1 cellular context compared by ENCODE assay signal in the genomic region with DNA sequence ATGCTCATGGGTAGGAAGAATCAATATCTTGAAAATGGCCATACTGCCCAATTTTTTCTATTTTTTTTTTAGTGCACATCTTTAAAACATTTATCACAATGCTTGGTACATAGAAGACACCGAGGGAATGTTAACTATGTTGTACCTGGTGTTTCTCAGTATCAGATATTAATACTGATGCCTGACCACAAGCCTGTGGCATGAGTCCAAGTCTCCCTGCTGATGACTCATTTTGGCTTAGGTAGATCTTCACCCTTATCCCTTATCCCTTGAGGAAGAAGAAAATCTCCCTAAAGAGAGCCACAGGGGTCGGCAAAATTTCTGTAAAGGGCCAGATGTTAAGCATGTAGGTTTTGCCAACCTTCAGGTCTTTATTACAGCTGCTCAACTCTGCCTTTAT.
TF ChIP-seq lines count a peak whose summit lies in the region.

No MANE protein-coding gene starts in this region.

TF ChIP-seq in SK-N-SH, 30 proteins besides CTCF, POLR2A, EP300 and RAD21 (continued from another document):
- TF ChIP-seq CHD2 (IDR thresholded peaks at IDR 0.05; ENCODE audit: low read length, partially characterized antibody) (no peak), TCF12 (IDR thresholded peaks at IDR 0.05) (peak; percentile 97), FOXM1 (IDR thresholded peaks at IDR 0.05; ENCODE audit: low read depth) (peak; percentile 31; the same call in 1 of the 2 replicates), RFX5 (IDR thresholded peaks at IDR 0.05; ENCODE audit: low read length) (no peak), TEAD4 (IDR thresholded peaks at IDR 0.05; ENCODE audit: borderline replicate concordance, insufficient read depth) (peak; percentile 91), MEF2A (IDR thresholded peaks at IDR 0.05; ENCODE audit: borderline replicate concordance, low read depth) (peak; percentile 33; the same call in 1 of the 2 replicates), RCOR1 (IDR thresholded peaks at IDR 0.05; ENCODE audit: low read length) (no peak), FOXJ3 (CRISPR knock-in tag; IDR thresholded peaks at IDR 0.05) (no peak), SIN3A (IDR thresholded peaks at IDR 0.05; ENCODE audit: borderline replicate concordance, low read depth, low read length) (no peak), SMC3 (IDR thresholded peaks at IDR 0.05; ENCODE audit: low read depth, low read length) (no peak), GATA2 (CRISPR knock-in tag; IDR thresholded peaks at IDR 0.05) (no peak), POLR2AphosphoS5 (IDR thresholded peaks at IDR 0.05; ENCODE audit: low read depth, low read length) (peak; percentile 78), GABPA (IDR thresholded peaks at IDR 0.05; ENCODE audit: low read depth) (no peak), MXI1 (IDR thresholded peaks at IDR 0.05; ENCODE audit: low read depth, low read length) (no peak), EZH2phosphoT487 (IDR thresholded peaks at IDR 0.05; ENCODE audit: borderline replicate concordance, low read depth) (no peak), TAF1 (IDR thresholded peaks at IDR 0.05; ENCODE audit: borderline replicate concordance, low read depth, low read length) (0 out of 2 replicates have a peak, but pooled peaks have one; percentile 11), ELF1 (IDR thresholded peaks at IDR 0.05) (no peak), FOSL2 (IDR thresholded peaks at IDR 0.05; ENCODE audit: borderline replicate concordance, low read depth) (peak; percentile 89), JUND (IDR thresholded peaks at IDR 0.05) (peak; percentile 87)
- TF ChIP-seq, protein P1, sequence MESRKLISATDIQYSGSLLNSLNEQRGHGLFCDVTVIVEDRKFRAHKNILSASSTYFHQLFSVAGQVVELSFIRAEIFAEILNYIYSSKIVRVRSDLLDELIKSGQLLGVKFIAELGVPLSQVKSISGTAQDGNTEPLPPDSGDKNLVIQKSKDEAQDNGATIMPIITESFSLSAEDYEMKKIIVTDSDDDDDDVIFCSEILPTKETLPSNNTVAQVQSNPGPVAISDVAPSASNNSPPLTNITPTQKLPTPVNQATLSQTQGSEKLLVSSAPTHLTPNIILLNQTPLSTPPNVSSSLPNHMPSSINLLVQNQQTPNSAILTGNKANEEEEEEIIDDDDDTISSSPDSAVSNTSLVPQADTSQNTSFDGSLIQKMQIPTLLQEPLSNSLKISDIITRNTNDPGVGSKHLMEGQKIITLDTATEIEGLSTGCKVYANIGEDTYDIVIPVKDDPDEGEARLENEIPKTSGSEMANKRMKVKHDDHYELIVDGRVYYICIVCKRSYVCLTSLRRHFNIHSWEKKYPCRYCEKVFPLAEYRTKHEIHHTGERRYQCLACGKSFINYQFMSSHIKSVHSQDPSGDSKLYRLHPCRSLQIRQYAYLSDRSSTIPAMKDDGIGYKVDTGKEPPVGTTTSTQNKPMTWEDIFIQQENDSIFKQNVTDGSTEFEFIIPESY (IDR thresholded peaks at IDR 0.05; ENCODE audit: borderline replicate concordance, low read depth), result 0 out of 2 replicates have a peak, but pooled peaks have one; percentile 19
- TF ChIP-seq, protein P2, sequence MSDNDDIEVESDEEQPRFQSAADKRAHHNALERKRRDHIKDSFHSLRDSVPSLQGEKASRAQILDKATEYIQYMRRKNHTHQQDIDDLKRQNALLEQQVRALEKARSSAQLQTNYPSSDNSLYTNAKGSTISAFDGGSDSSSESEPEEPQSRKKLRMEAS (IDR thresholded peaks at IDR 0.05; ENCODE audit: low read depth), result no peak
- TF ChIP-seq, protein P3, sequence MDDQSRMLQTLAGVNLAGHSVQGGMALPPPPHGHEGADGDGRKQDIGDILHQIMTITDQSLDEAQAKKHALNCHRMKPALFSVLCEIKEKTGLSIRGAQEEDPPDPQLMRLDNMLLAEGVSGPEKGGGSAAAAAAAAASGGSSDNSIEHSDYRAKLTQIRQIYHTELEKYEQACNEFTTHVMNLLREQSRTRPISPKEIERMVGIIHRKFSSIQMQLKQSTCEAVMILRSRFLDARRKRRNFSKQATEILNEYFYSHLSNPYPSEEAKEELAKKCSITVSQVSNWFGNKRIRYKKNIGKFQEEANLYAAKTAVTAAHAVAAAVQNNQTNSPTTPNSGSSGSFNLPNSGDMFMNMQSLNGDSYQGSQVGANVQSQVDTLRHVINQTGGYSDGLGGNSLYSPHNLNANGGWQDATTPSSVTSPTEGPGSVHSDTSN (IDR thresholded peaks at IDR 0.05), result peak; percentile 92
- TF ChIP-seq, protein P4, sequence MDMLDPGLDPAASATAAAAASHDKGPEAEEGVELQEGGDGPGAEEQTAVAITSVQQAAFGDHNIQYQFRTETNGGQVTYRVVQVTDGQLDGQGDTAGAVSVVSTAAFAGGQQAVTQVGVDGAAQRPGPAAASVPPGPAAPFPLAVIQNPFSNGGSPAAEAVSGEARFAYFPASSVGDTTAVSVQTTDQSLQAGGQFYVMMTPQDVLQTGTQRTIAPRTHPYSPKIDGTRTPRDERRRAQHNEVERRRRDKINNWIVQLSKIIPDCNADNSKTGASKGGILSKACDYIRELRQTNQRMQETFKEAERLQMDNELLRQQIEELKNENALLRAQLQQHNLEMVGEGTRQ (IDR thresholded peaks at IDR 0.05; ENCODE audit: borderline replicate concordance, low read depth, low read length), result no peak
TF ChIP-seq in SK-N-SH: peak in this region for 11.
